Comparison of ENCODE assay signal across 8 cellular contexts in the genomic region with DNA sequence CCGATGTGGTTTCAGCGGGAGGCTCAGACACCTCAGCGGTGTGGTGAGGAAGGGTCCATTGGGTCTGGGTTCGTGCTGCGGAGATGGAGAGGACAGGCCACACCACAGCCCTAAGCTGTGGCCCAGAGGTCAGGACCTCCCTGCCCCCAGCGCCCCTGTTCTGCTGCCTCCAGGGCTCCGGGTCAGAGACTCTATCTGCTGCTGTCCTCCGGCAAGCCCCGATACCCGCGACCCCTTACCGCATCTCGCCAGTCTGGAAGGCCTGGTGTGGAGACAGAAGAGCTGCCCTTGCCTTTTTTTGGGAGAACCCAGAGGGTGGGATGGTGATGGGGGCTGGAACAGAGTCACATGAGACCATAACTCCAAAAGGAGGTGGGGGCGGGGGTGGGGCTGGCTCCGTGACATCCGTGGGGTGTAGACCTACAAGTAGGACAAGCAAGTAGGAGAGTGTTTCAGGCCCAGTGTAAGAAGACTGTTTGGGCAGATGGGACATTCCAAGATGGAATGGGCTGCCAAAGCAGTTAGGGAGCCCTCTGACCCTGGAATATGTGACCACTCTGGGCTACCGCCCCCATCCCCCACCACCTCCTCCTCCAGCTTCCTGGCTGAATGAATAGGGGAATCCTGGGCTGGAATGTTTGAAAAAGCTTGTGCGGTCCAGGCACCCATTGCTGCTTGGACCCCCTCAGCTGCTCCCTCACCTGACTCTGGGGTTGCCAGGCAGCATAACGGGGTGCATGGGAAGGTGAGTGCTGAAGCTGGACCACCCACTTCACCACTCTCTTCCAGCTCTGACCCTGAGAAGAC. TPM values are rescaled to one million over a fixed set of nuclear protein-coding genes. Genes with fewer than 3 reads are reported as not detected.
DNase-seq lines count a peak whose midpoint lies in the region; ATAC-seq, FAIRE-seq and TF ChIP-seq lines count a peak whose summit lies in the region.

No MANE protein-coding gene starts in this region.

- H3K9me3 ChIP-seq in A549 (no peaks in the 10 kb centered on the region), colonic mucosa (no peaks in the 10 kb centered on the region), mucosa of stomach (ENCODE audit: control insufficient read depth, low read length) (no peaks in the 10 kb centered on the region)

- no peaks in the 10 kb centered on the region for H3K36me3 Mint-ChIP-seq in IgD-negative memory B cell

- peak overlapping the region; percentile 98 for H3K4me2 ChIP-seq in A549

- H3K4me1 ChIP-seq in A549, result peaks cover 27% of the 10 kb centered on the region
- peaks cover 7% of the 10 kb centered on the region for H3K4me1 ChIP-seq in colonic mucosa
- peaks cover 33% of the 10 kb centered on the region for H3K4me1 ChIP-seq in mucosa of stomach (ENCODE audit: control insufficient read depth, insufficient read depth, low read length)

- FAIRE-seq in A549 (lab: Jason Lieb, UNC), result no peak

- intact Hi-C loops in colonic mucosa (cut with DNase I), result no loop called here

- H3K27me3 ChIP-seq in colonic mucosa, result no peaks in the 10 kb centered on the region
- H3K27me3 ChIP-seq in mucosa of stomach (ENCODE audit: control insufficient read depth, insufficient read depth, low read length), result no peaks in the 10 kb centered on the region

- TF ChIP-seq RAD21 in A549 (conservative IDR thresholded peaks at IDR 0.05 in 1 of 2, IDR thresholded peaks at IDR 0.05 in 1 of 2), result no peak

- H3K27ac ChIP-seq in A549, result peak overlapping the region; percentile 94 to 99; a peak in 5 of 6 replicates
- H3K27ac ChIP-seq in colonic mucosa, result no peak overlapping the region

- 74% methylated on average over 18 of the region's 19 CpGs for WGBS in A549 (ENCODE audit: missing lambda C conversion rate)

- peak overlapping the region; percentile 84 to 93 for H3K9ac ChIP-seq in colonic mucosa (ENCODE audit: low read depth in 2 of 2, low read length in 2 of 2)
- peak overlapping the region; percentile 81 for H3K9ac ChIP-seq in mucosa of stomach (ENCODE audit: low read length)

- H3K36me3 ChIP-seq in colonic mucosa, result no peaks in the 10 kb centered on the region
- no peaks in the 10 kb centered on the region for H3K36me3 ChIP-seq in mucosa of stomach (ENCODE audit: control insufficient read depth, insufficient read depth, low read length)

- H3K4me1 Mint-ChIP-seq in IgD-negative memory B cell, result peaks cover 14 to 17% (median 16%) of the 10 kb centered on the region in 3 donors

- CTCF ChIA-PET in A549 (lab: Yijun Ruan, JAX), result interaction anchor here (0.5 to 7.6 kb wide), 9 partner anchors 15 to 815 kb away, joined by 3 to 87 read pairs (median 3); a partner anchor contains a TSS

- TF ChIP-seq POLR2A in A549 (IDR thresholded peaks at IDR 0.05; ENCODE audit: low read length), result no peak

- no peak for TF ChIP-seq EP300 in A549 (IDR thresholded peaks at IDR 0.05)

- peak in 1 of 2 experiments; percentile 13; a peak in 3 of 6 replicates for ATAC-seq in A549

- H3K27ac Mint-ChIP-seq in IgD-negative memory B cell, result no peak overlapping the region

- POLR2A ChIA-PET in A549 (lab: Yijun Ruan, JAX), result interaction anchor here (1.3 to 2.0 kb wide), 2 partner anchors 15 to 50 kb away, joined by 3 to 6 read pairs; a partner anchor contains a TSS

- H3K4me3 Mint-ChIP-seq in IgD-negative memory B cell, result peak overlapping the region; percentile 86 to 95 (median 90)

- TF ChIP-seq CTCF in A549 (IDR thresholded peaks at IDR 0.05) (no peak), colonic mucosa (IDR thresholded peaks at IDR 0.05) (no peak)

- no peaks in the 10 kb centered on the region for H3K27me3 Mint-ChIP-seq in IgD-negative memory B cell

- peak overlapping the region; percentile 95 for H3K4me3 ChIP-seq in A549
- H3K4me3 ChIP-seq in colonic mucosa, result peak overlapping the region; percentile 79
- peak overlapping the region; percentile 66 for H3K4me3 ChIP-seq in mucosa of stomach (ENCODE audit: low read length)

- no peaks in the 10 kb centered on the region for H3K9me3 Mint-ChIP-seq in IgD-negative memory B cell

- DNase-seq in A549 (ENCODE audit: low read depth in 1 of 2, low spot score in 1 of 2), result no peak
- DNase-seq in colonic mucosa, result no peak
- no peak for DNase-seq in AG08396 (ENCODE audit: low spot score)
- DNase-seq in GOT3 (lab: John Stamatoyannopoulos, UW), result no peak
- DNase-seq in superior temporal gyrus (ENCODE audit: extremely low spot score), result no peak
- DNase-seq in HUDEP-2 (lab: John Stamatoyannopoulos, UW; ENCODE audit: unreplicated experiment in 76 of 76), result no peak

TF ChIP-seq in A549, 52 proteins besides CTCF, POLR2A, EP300 and RAD21:
- TF ChIP-seq, protein P1, sequence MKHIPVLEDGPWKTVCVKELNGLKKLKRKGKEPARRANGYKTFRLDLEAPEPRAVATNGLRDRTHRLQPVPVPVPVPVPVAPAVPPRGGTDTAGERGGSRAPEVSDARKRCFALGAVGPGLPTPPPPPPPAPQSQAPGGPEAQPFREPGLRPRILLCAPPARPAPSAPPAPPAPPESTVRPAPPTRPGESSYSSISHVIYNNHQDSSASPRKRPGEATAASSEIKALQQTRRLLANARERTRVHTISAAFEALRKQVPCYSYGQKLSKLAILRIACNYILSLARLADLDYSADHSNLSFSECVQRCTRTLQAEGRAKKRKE (CRISPR knock-in tag; IDR thresholded peaks at IDR 0.05; ENCODE audit: low read depth), result no peak
- TF ChIP-seq POLR2AphosphoS2 (conservative IDR thresholded peaks at IDR 0.05; ENCODE audit: low read length) (0 out of 2 replicates have a peak, but pooled peaks have one; percentile 40), NPAS2 (CRISPR knock-in tag; IDR thresholded peaks at IDR 0.05; ENCODE audit: borderline replicate concordance) (no peak)
- TF ChIP-seq, protein P2, sequence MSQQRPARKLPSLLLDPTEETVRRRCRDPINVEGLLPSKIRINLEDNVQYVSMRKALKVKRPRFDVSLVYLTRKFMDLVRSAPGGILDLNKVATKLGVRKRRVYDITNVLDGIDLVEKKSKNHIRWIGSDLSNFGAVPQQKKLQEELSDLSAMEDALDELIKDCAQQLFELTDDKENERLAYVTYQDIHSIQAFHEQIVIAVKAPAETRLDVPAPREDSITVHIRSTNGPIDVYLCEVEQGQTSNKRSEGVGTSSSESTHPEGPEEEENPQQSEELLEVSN (IDR thresholded peaks at IDR 0.05; ENCODE audit: borderline replicate concordance, low read depth), result no peak

RNA-seq across cellular contexts. Expression of a gene that starts 1.4 kb away (rescaled TPM):
- polyA plus RNA-seq in A549 (2011; rRNA removed) (9.7 and 10.5 TPM in 2 replicates), A549 (2017; fragmentation: RNase III; extraction: RNeasy Plus Mini Kit Qiagen cat#74134 plus additional on column Dnase treatment) (13.7 to 15.9 TPM (median 15.8 TPM) in 3 replicates), IgD-negative memory B cell (13.9 TPM)
- polyA plus RNA-seq in A549 (2012; cell fraction: cytosol; rRNA removed), result 14.3 and 19.8 TPM in 2 replicates
- polyA plus RNA-seq in A549 (2012; cell fraction: nucleus; rRNA removed), result 51.1 and 61.3 TPM in 2 replicates
- 23.1 and 26.8 TPM in 2 replicates for polyA minus RNA-seq in A549 (2011; rRNA and poly(A)+ RNA removed)
- 10 to 100 TPM; 15.6 to 28.5 TPM for total RNA-seq in colonic mucosa

RNA-seq across cellular contexts. Expression of a gene that starts 25.7 kb away (rescaled TPM):
- polyA plus RNA-seq in A549 (2011; rRNA removed) (149 and 173 TPM in 2 replicates), A549 (2017; fragmentation: RNase III; extraction: RNeasy Plus Mini Kit Qiagen cat#74134 plus additional on column Dnase treatment) (155 to 170 TPM (median 156 TPM) in 3 replicates), IgD-negative memory B cell (62.5 TPM)
- 195 and 246 TPM in 2 replicates for polyA plus RNA-seq in A549 (2012; cell fraction: cytosol; rRNA removed)
- polyA plus RNA-seq in A549 (2012; cell fraction: nucleus; rRNA removed), result 123 and 149 TPM in 2 replicates
- polyA minus RNA-seq in A549 (2011; rRNA and poly(A)+ RNA removed), result 72.7 and 86.1 TPM in 2 replicates
- 100 to 1,000 TPM in 1 of 2 donors, 10 to 100 TPM in 1; 71.7 to 135 TPM for total RNA-seq in colonic mucosa

RNA-seq across cellular contexts. Expression of a gene that starts 25.7 kb away (rescaled TPM):
- polyA plus RNA-seq in A549 (2011; rRNA removed), result 26.3 and 29.9 TPM in 2 replicates
- 19.5 and 20.9 TPM in 2 replicates for polyA plus RNA-seq in A549 (2012; cell fraction: cytosol; rRNA removed)
- polyA plus RNA-seq in A549 (2012; cell fraction: nucleus; rRNA removed), result 60.7 and 91.1 TPM in 2 replicates
- 21.9 to 24.3 TPM (median 23.9 TPM) in 3 replicates for polyA plus RNA-seq in A549 (2017; fragmentation: RNase III; extraction: RNeasy Plus Mini Kit Qiagen cat#74134 plus additional on column Dnase treatment)
- polyA minus RNA-seq in A549 (2011; rRNA and poly(A)+ RNA removed), result 15.2 and 16.9 TPM in 2 replicates
- polyA plus RNA-seq in IgD-negative memory B cell, result not detected
- 10 to 100 TPM in 1 of 2 donors, 1 to 10 TPM in 1; 1.8 to 10.1 TPM for total RNA-seq in colonic mucosa

RNA-seq across cellular contexts. Expression of a gene that starts 50.0 kb away (rescaled TPM):
- polyA plus RNA-seq in A549 (2011; rRNA removed) (228 and 237 TPM in 2 replicates), A549 (2017; fragmentation: RNase III; extraction: RNeasy Plus Mini Kit Qiagen cat#74134 plus additional on column Dnase treatment) (200 to 226 TPM (median 209 TPM) in 3 replicates), IgD-negative memory B cell (22.6 TPM)
- 137 and 149 TPM in 2 replicates for polyA plus RNA-seq in A549 (2012; cell fraction: cytosol; rRNA removed)
- 106 and 109 TPM in 2 replicates for polyA plus RNA-seq in A549 (2012; cell fraction: nucleus; rRNA removed)
- polyA minus RNA-seq in A549 (2011; rRNA and poly(A)+ RNA removed), result 204 and 235 TPM in 2 replicates
- total RNA-seq in colonic mucosa, result 100 to 1,000 TPM; 147 to 265 TPM

Comparison
In these comparisons a context has a peak if more than half of its experiments do, and no peak if none do; other contexts are left out.
1. RNA of a gene that starts 25.7 kb away (polyA plus RNA-seq): 19.5 to 91.1 TPM in A549; not detected in IgD-negative memory B cell (single experiment); every median in the first group is over 10 times any median in the second.
2. Peak in every context shown above with its lines, with median percentiles within 50 percentile points of each other: H3K4me3 ChIP-seq.